Comparison of ENCODE assay signal across 8 cellular contexts in the genomic region with DNA sequence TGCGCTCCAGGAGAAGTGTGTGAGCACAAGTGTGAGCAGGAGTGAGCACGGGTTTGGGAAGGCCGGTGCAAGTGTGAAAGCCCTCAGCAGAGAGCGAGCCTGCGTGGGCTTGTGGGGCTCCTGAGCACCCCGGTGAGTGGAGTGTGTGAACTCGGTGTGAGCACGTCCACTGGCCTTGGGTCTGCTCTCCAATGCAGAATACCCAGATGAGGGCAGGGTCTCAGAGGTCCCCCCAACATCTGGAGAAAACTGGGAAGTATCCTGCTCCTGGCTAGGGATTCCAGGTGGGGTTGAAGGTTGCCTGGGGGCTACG. TPM values are rescaled to one million over a fixed set of nuclear protein-coding genes. Genes with fewer than 3 reads are reported as not detected.
DNase-seq lines count a peak whose midpoint lies in the region; ATAC-seq and TF ChIP-seq lines count a peak whose summit lies in the region.

No MANE protein-coding gene starts in this region.

- TF ChIP-seq EP300 in gastroesophageal sphincter (IDR thresholded peaks at IDR 0.05) (no peak), sigmoid colon (IDR thresholded peaks at IDR 0.05) (no peak)

- intact Hi-C loops in sigmoid colon (cut with DNase I): no loop called here

- peaks cover 0 to 7% of the 10 kb centered on the region in 2 donors for H3K36me3 ChIP-seq in gastroesophageal sphincter
- no peaks in the 10 kb centered on the region for H3K36me3 ChIP-seq in sigmoid colon

- H3K4me1 ChIP-seq in gastroesophageal sphincter (peaks cover 0 to 47% (median 16%) of the 10 kb centered on the region in 3 donors), sigmoid colon (peaks cover 0 to 31% (median 24%) of the 10 kb centered on the region in 4 donors)

- H3K27ac ChIP-seq in gastroesophageal sphincter: peak overlapping the region in 3 of 4 donors; percentile 88 to 96 (median 96)
- H3K27ac ChIP-seq in sigmoid colon: peak overlapping the region; percentile 87 to 97 (median 96)

- ATAC-seq in gastroesophageal sphincter: no peak
- no peak for ATAC-seq in HG02623 (IDR thresholded peaks at IDR 0.05; ENCODE audit: unreplicated experiment)

- WGBS in gastroesophageal sphincter (ENCODE audit: low coverage in 1 of 2), 2 donors: 7 to 40% methylated on average over 1 to 5 of the region's 9 CpGs
- WGBS in sigmoid colon, 2 donors: 6 to 22% methylated on average over 9 of the region's 9 CpGs

- TF ChIP-seq CTCF in GM12875 (IDR thresholded peaks at IDR 0.05; ENCODE audit: borderline replicate concordance, insufficient read depth, low read depth, low read length): no peak
- TF ChIP-seq CTCF in WI38 (IDR thresholded peaks at IDR 0.05; ENCODE audit: low read depth, low read length): no peak
- no peak for TF ChIP-seq CTCF in gastroesophageal sphincter (IDR thresholded peaks at IDR 0.05)
- no peak for TF ChIP-seq CTCF in sigmoid colon (IDR thresholded peaks at IDR 0.05)
- TF ChIP-seq CTCF in GM13977 (IDR thresholded peaks at IDR 0.05; ENCODE audit: extremely low read depth, insufficient read depth, missing control alignments): no peak

- in situ Hi-C loops in GM13977 (cut with MboI; ENCODE audit: low pct_unique_long_range_greater_than_20kb, low sequenced_read_pairs, unreplicated experiment): no loop called here
- in situ Hi-C loops in G401 (cut with HindIII; ENCODE audit: low sequenced_read_pairs): no loop called here

- TF ChIP-seq POLR2A in gastroesophageal sphincter (IDR thresholded peaks at IDR 0.05) (no peak), sigmoid colon (IDR thresholded peaks at IDR 0.05) (no peak)

- H3K9me3 ChIP-seq in gastroesophageal sphincter (no peaks in the 10 kb centered on the region), sigmoid colon (no peaks in the 10 kb centered on the region)

- peaks cover 20% of the 10 kb centered on the region for H3K27me3 ChIP-seq in gastroesophageal sphincter
- H3K27me3 ChIP-seq in sigmoid colon: peaks cover 0 to 20% (median 8%) of the 10 kb centered on the region in 3 donors

- H3K4me3 ChIP-seq in GM12875 (ENCODE audit: low read depth, low read length) (peak overlapping the region; percentile 65), WI38 (ENCODE audit: low read depth, low read length) (peak overlapping the region; percentile 69), gastroesophageal sphincter (peak overlapping the region; percentile 68 to 85), sigmoid colon (peak overlapping the region; percentile 68 to 91 (median 84))

- DNase-seq in sigmoid colon (no peak), GM13977 (ENCODE audit: low spot score) (no peak), G401 (ENCODE audit: low spot score) (no peak), islet precursor cell (no peak)

RNA-seq across cellular contexts. Expression of gene ESRRA, which starts 1.2 kb away (rescaled TPM):
- total RNA-seq in gastroesophageal sphincter (10 to 100 TPM; 39.8 to 77.1 (median 71.2) TPM), sigmoid colon (10 to 100 TPM; 39.9 to 48.7 (median 45.3) TPM)
- polyA plus RNA-seq in sigmoid colon: 100 to 1,000 TPM; 151 to 244 (median 219) TPM
- total RNA-seq in G401 (2014; rRNA removed; shearing (Covaris generic)): 42.0 and 75.5 TPM in 2 replicates

RNA-seq across cellular contexts. Expression of gene CATSPERZ, which starts 6.4 kb away (rescaled TPM):
- total RNA-seq in gastroesophageal sphincter (not detected), sigmoid colon (not detected)
- 1 to 10 TPM in 2 of 3 donors, not detected in 1; 1.1 to 1.4 TPM for polyA plus RNA-seq in sigmoid colon
- total RNA-seq in G401 (2014; rRNA removed; shearing (Covaris generic)): not detected in 2 replicates

RNA-seq across cellular contexts. Expression of gene TRMT112, which starts 10.8 kb away (rescaled TPM):
- 100 to 1,000 TPM; 180 to 267 (median 218) TPM for total RNA-seq in gastroesophageal sphincter
- 100 to 1,000 TPM; 182 to 353 (median 269) TPM for total RNA-seq in sigmoid colon
- polyA plus RNA-seq in sigmoid colon: 100 to 1,000 TPM; 148 to 232 (median 168) TPM
- total RNA-seq in G401 (2014; rRNA removed; shearing (Covaris generic)): 313 and 472 TPM in 2 replicates

RNA-seq across cellular contexts. Expression of gene PRDX5, which starts 11.4 kb away (rescaled TPM):
- total RNA-seq in gastroesophageal sphincter (100 to 1,000 TPM; 179 to 260 (median 181) TPM), sigmoid colon (100 to 1,000 TPM; 169 to 269 (median 215) TPM)
- polyA plus RNA-seq in sigmoid colon: 1,000 to 10,000 TPM in 1 of 3 donors, 100 to 1,000 TPM in 2; 596 to 1,045 (median 779) TPM
- 341 and 414 TPM in 2 replicates for total RNA-seq in G401 (2014; rRNA removed; shearing (Covaris generic))

RNA-seq across cellular contexts. Expression of gene KCNK4, which starts 15.4 kb away (rescaled TPM):
- total RNA-seq in gastroesophageal sphincter: under 1 TPM in 1 of 4 donors, not detected in 3; 0.31 TPM
- under 1 TPM in 1 of 4 donors, not detected in 3; 0.71 TPM for total RNA-seq in sigmoid colon
- polyA plus RNA-seq in sigmoid colon: not detected
- 0.14 TPM in 1 of 2 replicates, not detected in the other for total RNA-seq in G401 (2014; rRNA removed; shearing (Covaris generic))
